19 cellular contexts compared by ENCODE assay signal in genomic region chr3:142064454-142064853, GRCh38.
DNase-seq lines count a peak whose midpoint lies in the region; ATAC-seq and TF ChIP-seq lines count a peak whose summit lies in the region.
"Had no signal": no experiment of that assay in that cellular context is flagged by ENCODE, and none has a peak within 500 bp of the region (broad histone marks: within the 10 kb centered on the region; RNA-seq: fewer than 3 reads in every experiment).

No MANE protein-coding gene starts in this region.

- peak; percentile 47 for ATAC-seq in GM23338
- ATAC-seq in central memory CD8-positive, alpha-beta T cell (replicated peaks; ENCODE audit: extremely low read depth, poor library complexity, severe bottlenecking), result no peak
- ATAC-seq in HG02970 (IDR thresholded peaks at IDR 0.05; ENCODE audit: low FRiP score, unreplicated experiment), result no peak

- H3K4me1 ChIP-seq in GM23338 (ENCODE audit: insufficient read depth) (peaks cover 32% of the 10 kb centered on the region), HUES64 (ENCODE audit: insufficient read depth, low read length) (peaks cover 37% of the 10 kb centered on the region), iPS-18a (ENCODE audit: control insufficient read depth, low read depth, low read length) (peaks cover 37% of the 10 kb centered on the region)
- H3K4me1 ChIP-seq: BLaER1 had no signal

- H3K4me3 ChIP-seq in GM23338, result no peak overlapping the region
- H3K4me3 ChIP-seq in HUES64 (ENCODE audit: low read length), result no peak overlapping the region
- H3K4me3 ChIP-seq in iPS-18a (ENCODE audit: low read length), result no peak overlapping the region
- H3K4me3 ChIP-seq: BLaER1, HAP-1 had no signal

- no peak overlapping the region for H3K9ac ChIP-seq in HUES64 (ENCODE audit: low read depth, low read length)
- H3K9ac ChIP-seq in iPS-18a (ENCODE audit: low read length), result peak overlapping the region; percentile 0
- H3K9ac ChIP-seq: BLaER1 had no signal

- peaks cover 41% of the 10 kb centered on the region for H3K4me1 Mint-ChIP-seq in GM23338
- H3K4me1 Mint-ChIP-seq in central memory CD8-positive, alpha-beta T cell, result no peaks in the 10 kb centered on the region
- H3K4me1 Mint-ChIP-seq in osteocyte (ENCODE audit: unreplicated experiment), result no peaks in the 10 kb centered on the region
- H3K4me1 Mint-ChIP-seq: CD14-positive monocyte; CD4-positive, alpha-beta memory T cell had no signal

- H3K4me2 ChIP-seq in GM23338, result peak overlapping the region; percentile 34
- H3K4me2 ChIP-seq: BLaER1 had no signal

- no peaks in the 10 kb centered on the region for H3K9me3 ChIP-seq in HUES64 (ENCODE audit: insufficient read depth, low read depth, low read length)
- no peaks in the 10 kb centered on the region for H3K9me3 ChIP-seq in iPS-18a (ENCODE audit: control insufficient read depth, low read depth, low read length)
- H3K9me3 ChIP-seq: BLaER1, HAP-1 had no signal

- in situ Hi-C loops in KBM-7 (cut with MboI; ENCODE audit: low pct_unique_long_range_greater_than_20kb, low sequenced_read_pairs), result no loop called here

- H4K20me1 ChIP-seq in GM23338 (replicated peaks; ENCODE audit: insufficient read depth), result no peaks in the 10 kb centered on the region
- H4K20me1 ChIP-seq: BLaER1 had no signal

- H3K27ac Mint-ChIP-seq in GM23338, result peak overlapping the region; percentile 88
- peak overlapping the region; percentile 23 for H3K27ac Mint-ChIP-seq in central memory CD8-positive, alpha-beta T cell (ENCODE audit: low read depth)
- H3K27ac Mint-ChIP-seq in osteocyte (ENCODE audit: unreplicated experiment), result no peak overlapping the region
- H3K27ac Mint-ChIP-seq: CD14-positive monocyte had no signal

- H3K9me2 ChIP-seq in GM23338 (ENCODE audit: insufficient read depth), result no peaks in the 10 kb centered on the region

- H2AFZ ChIP-seq in GM23338, result no peak overlapping the region

- H3K36me3 ChIP-seq in GM23338 (ENCODE audit: insufficient read depth) (no peaks in the 10 kb centered on the region), HUES64 (ENCODE audit: insufficient read depth, low read length) (no peaks in the 10 kb centered on the region), iPS-18a (ENCODE audit: control insufficient read depth, low read depth, low read length) (no peaks in the 10 kb centered on the region)
- H3K36me3 ChIP-seq: BLaER1, HAP-1 had no signal

- peak overlapping the region; percentile 66; the same call in 1 of the 2 replicates for H3K27ac ChIP-seq in GM23338 (ENCODE audit: low read depth)
- H3K27ac ChIP-seq in HUES64 (ENCODE audit: low read depth, low read length), result peak overlapping the region; percentile 85; the same call in 1 of the 2 replicates
- peak overlapping the region; percentile 50 for H3K27ac ChIP-seq in iPS-18a (ENCODE audit: low read length)
- H3K27ac ChIP-seq: BLaER1 had no signal

- H3K9me3 Mint-ChIP-seq in GM23338, result no peaks in the 10 kb centered on the region
- H3K9me3 Mint-ChIP-seq in central memory CD8-positive, alpha-beta T cell, result no peaks in the 10 kb centered on the region
- no peaks in the 10 kb centered on the region for H3K9me3 Mint-ChIP-seq in osteocyte (ENCODE audit: unreplicated experiment)
- H3K9me3 Mint-ChIP-seq: CD14-positive monocyte; CD4-positive, alpha-beta memory T cell had no signal

- peaks cover 8% of the 10 kb centered on the region; the same call in 2 of the 3 replicates for H3K36me3 Mint-ChIP-seq in GM23338 (ENCODE audit: low read depth)
- H3K36me3 Mint-ChIP-seq in central memory CD8-positive, alpha-beta T cell (ENCODE audit: insufficient read depth), result peaks cover 3% of the 10 kb centered on the region
- no peaks in the 10 kb centered on the region for H3K36me3 Mint-ChIP-seq in osteocyte (ENCODE audit: unreplicated experiment)
- H3K36me3 Mint-ChIP-seq: CD14-positive monocyte had no signal

- H3K79me2 ChIP-seq in GM23338 (replicated peaks; ENCODE audit: insufficient read depth), result no peaks in the 10 kb centered on the region

- H3K27me3 ChIP-seq in GM23338 (ENCODE audit: insufficient read depth), result no peaks in the 10 kb centered on the region
- H3K27me3 ChIP-seq in HUES64 (ENCODE audit: insufficient read depth, low read length), result no peaks in the 10 kb centered on the region
- no peaks in the 10 kb centered on the region for H3K27me3 ChIP-seq in iPS-18a (ENCODE audit: control insufficient read depth, insufficient read depth, low read length)
- H3K27me3 ChIP-seq: BLaER1 had no signal

- H3K27me3 Mint-ChIP-seq in GM23338 (ENCODE audit: insufficient read depth, low read depth, poor library complexity) (peaks cover 7% of the 10 kb centered on the region), osteocyte (ENCODE audit: unreplicated experiment) (no peaks in the 10 kb centered on the region)
- H3K27me3 Mint-ChIP-seq in central memory CD8-positive, alpha-beta T cell, result no peaks in the 10 kb centered on the region
- H3K27me3 Mint-ChIP-seq: CD4-positive, alpha-beta memory T cell had no signal

- TF ChIP-seq CTCF in GM23338 (conservative IDR thresholded peaks at IDR 0.05; ENCODE audit: low read depth in 2 of 2) (no peak), osteocyte (IDR thresholded peaks at IDR 0.05) (no peak)

- H3F3A ChIP-seq in GM23338 (replicated peaks; ENCODE audit: low read depth), result no peaks in the 10 kb centered on the region

- peak overlapping the region; percentile 37 for H3K4me3 Mint-ChIP-seq in GM23338
- H3K4me3 Mint-ChIP-seq in central memory CD8-positive, alpha-beta T cell, result no peak overlapping the region
- H3K4me3 Mint-ChIP-seq in osteocyte (ENCODE audit: unreplicated experiment), result no peak overlapping the region
- H3K4me3 Mint-ChIP-seq: CD14-positive monocyte; CD4-positive, alpha-beta memory T cell had no signal

- WGBS in HUES64, result 50% methylated on average over 1 of the region's 3 CpGs

- DNase-seq in GM23338 (ENCODE audit: low spot score) (peak; percentile 42), KBM-7 (no peak), retina (no peak), osteocyte (ENCODE audit: extremely low spot score, unreplicated experiment) (no peak)
- no peak for DNase-seq in central memory CD8-positive, alpha-beta T cell (ENCODE audit: low spot score in 2 of 2)
- DNase-seq: 8988T; CD4-positive, alpha-beta memory T cell; DMS153; DMS79; GDM1; GOT3; IMR-90; KG1 had no signal

TF ChIP-seq in GM23338, 12 proteins besides CTCF, POLR2A, EP300 and RAD21 (continues in another document):
- TF ChIP-seq CREB1 (CRISPR knock-in tag; IDR thresholded peaks at IDR 0.05; ENCODE audit: low read depth) (0 out of 2 replicates have a peak, but pooled peaks have one; percentile 42), NANOG (IDR thresholded peaks at IDR 0.05; ENCODE audit: borderline replicate concordance) (peak; percentile 71; the same call in 1 of the 2 replicates), EZH2phosphoT487 (IDR thresholded peaks at IDR 0.05; ENCODE audit: unreplicated experiment) (no peak), ZNF462 (CRISPR knock-in tag; IDR thresholded peaks at IDR 0.05) (no peak)
